In the genomic region with DNA sequence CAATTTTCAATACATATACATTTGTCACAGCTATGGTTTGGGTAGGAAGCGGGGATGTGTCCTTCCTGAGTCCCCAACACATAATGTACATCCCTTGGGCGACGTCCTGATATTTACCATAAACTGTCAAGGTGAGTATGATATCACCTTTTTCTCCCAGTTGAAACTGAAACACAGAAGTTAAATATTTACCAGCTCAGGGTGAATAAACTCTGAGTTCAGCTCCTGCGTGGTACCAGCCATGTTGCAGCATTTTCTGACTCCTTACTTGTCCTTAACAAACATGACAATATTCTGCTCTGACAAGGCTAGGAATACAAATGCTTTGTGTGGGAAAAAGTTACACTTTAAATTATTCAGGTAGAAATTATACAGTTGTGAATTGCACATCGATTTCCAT, we compare ENCODE assay signal across 1 cellular context.
TF ChIP-seq lines count a peak whose summit lies in the region.

No MANE protein-coding gene starts in this region.

TF ChIP-seq in HepG2, 621 proteins besides CTCF, POLR2A, EP300 and RAD21 (continued from another document):
- TF ChIP-seq, protein P1, sequence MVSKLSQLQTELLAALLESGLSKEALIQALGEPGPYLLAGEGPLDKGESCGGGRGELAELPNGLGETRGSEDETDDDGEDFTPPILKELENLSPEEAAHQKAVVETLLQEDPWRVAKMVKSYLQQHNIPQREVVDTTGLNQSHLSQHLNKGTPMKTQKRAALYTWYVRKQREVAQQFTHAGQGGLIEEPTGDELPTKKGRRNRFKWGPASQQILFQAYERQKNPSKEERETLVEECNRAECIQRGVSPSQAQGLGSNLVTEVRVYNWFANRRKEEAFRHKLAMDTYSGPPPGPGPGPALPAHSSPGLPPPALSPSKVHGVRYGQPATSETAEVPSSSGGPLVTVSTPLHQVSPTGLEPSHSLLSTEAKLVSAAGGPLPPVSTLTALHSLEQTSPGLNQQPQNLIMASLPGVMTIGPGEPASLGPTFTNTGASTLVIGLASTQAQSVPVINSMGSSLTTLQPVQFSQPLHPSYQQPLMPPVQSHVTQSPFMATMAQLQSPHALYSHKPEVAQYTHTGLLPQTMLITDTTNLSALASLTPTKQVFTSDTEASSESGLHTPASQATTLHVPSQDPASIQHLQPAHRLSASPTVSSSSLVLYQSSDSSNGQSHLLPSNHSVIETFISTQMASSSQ (IDR thresholded peaks at IDR 0.05; ENCODE audit: low read depth) = 0 out of 2 replicates have a peak, but pooled peaks have one; percentile 38
- TF ChIP-seq, protein P1 (CRISPR knock-in tag; IDR thresholded peaks at IDR 0.05; ENCODE audit: borderline replicate concordance) = no peak
